Comparison of ENCODE assay signal across 14 cellular contexts in the genomic region with DNA sequence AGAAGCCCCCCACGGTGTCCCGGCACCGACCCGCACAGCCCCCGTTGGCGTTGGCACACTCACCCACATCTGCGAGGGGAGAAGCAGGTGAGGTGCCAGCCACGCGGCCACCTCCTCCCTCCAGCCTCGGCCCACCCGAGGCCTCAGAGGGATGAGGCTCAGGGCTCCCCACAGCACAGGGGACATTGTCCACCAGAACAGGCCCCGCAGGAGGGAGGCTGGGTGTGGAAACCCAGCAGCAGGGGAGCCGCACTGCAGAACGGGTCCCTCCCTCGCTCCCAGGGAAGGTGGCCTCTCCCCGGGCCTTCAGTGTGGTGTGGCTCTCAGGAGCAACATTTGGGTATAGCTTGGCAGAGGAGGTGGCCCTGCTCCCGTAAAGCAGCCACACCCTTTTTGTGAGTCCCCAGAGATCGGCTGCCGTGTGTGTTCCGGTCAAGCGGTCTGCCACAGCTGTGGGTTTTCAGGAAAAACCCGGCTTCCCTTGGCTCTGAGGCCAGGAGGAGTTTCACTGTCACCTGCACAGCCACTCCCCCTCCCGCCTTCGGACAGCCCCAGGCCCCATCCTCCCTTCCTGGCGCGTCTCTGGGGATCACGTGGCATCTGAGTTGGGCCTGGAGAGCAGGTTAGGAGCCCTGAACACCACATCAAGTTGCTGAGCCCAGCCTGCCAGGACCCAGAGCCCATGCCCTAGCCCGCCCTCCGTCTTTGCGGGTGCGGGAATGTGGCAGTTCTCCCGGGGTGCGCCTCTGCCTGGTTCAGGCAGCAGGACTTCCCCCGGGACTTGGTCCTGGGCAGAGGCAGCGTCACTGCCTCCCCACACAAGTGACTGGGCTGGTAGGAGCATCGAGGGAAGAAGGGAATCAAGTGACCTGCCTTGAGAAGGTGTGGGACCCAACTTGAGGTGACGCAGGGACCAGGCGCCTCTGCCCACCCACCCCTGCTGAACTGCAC.
DNase-seq lines count a peak whose midpoint lies in the region; ATAC-seq, FAIRE-seq and TF ChIP-seq lines count a peak whose summit lies in the region.
"Had no signal": no experiment of that assay in that cellular context is flagged by ENCODE, and none has a peak within 500 bp of the region (broad histone marks: within the 10 kb centered on the region; RNA-seq: fewer than 3 reads in every experiment).

No MANE protein-coding gene starts in this region.

- H3K27ac ChIP-seq in HepG2 (ENCODE audit: extremely low read length, insufficient read depth, low read length) (no peak overlapping the region), right lobe of liver (no peak overlapping the region)
- H3K27ac ChIP-seq: esophagus muscularis mucosa, pancreas had no signal

- no peak overlapping the region for H2AFZ ChIP-seq in HepG2 (ENCODE audit: low read length)

- peak overlapping the region; percentile 68 for H3K27ac Mint-ChIP-seq in WTC11
- H3K27ac Mint-ChIP-seq: activated B cell treated with CpG ODN at 0.5 μM for 24 hours; activated naive CD4-positive, alpha-beta T cell treated with anti-CD3 and anti-CD28 coated beads, Interleukin-2, amount 50 U/mL, for 24 hours had no signal

- CTCF ChIA-PET in HepG2 (lab: Yijun Ruan, JAX; ENCODE audit: low intra/inter-chr PET ratio, low total read pairs) (no interaction called here), WTC11 (lab: Charles Lee) (interaction anchor here (2.1 to 2.2 kb wide), 2 partner anchors 18 to 29 kb away, joined by 5 read pairs; no protein-coding TSS in a partner anchor)

- H3K27me3 ChIP-seq in HepG2 (ENCODE audit: control insufficient read depth in 1 of 2, insufficient read depth in 2 of 2, low read length in 2 of 2) (peaks cover 13 to 61% of the 10 kb centered on the region in 2 experiments; a peak in 4 of 5 replicates), right lobe of liver (no peaks in the 10 kb centered on the region)
- H3K27me3 ChIP-seq: pancreas had no signal

- in situ Hi-C loops in HepG2 (cut with HindIII; ENCODE audit: extremely low pct_ligation_motif_present, low pct_unique_long_range_greater_than_20kb): no loop called here

- WGBS in HepG2 (ENCODE audit: low lambda C conversion rate): 40% methylated on average over 3 of the region's 38 CpGs
- WGBS in right lobe of liver (ENCODE audit: insufficient coverage, low coverage, low lambda C conversion rate, missing lambda C conversion rate): 9% methylated on average over 4 of the region's 38 CpGs

- no peak overlapping the region for H3K9ac ChIP-seq in HepG2 (ENCODE audit: insufficient read depth, low read depth, low read length)

- no peaks in the 10 kb centered on the region for H3K79me2 ChIP-seq in HepG2 (ENCODE audit: insufficient read depth, low read length)

- no peaks in the 10 kb centered on the region for H3K9me3 ChIP-seq in HepG2 (ENCODE audit: low read length)
- H3K9me3 ChIP-seq in right lobe of liver: no peaks in the 10 kb centered on the region
- H3K9me3 ChIP-seq: esophagus muscularis mucosa, pancreas had no signal

- H3K4me3 Mint-ChIP-seq in WTC11: no peak overlapping the region
- H3K4me3 Mint-ChIP-seq: activated B cell treated with CpG ODN at 0.5 μM for 24 hours; activated naive CD4-positive, alpha-beta T cell treated with anti-CD3 and anti-CD28 coated beads, Interleukin-2, amount 50 U/mL, for 24 hours had no signal

- no TSS peak for BruUV-seq in HepG2 (replicated peaks; lab: Mats Ljungman, UMichigan)

- H4K20me1 ChIP-seq in HepG2 (ENCODE audit: insufficient read depth, low read length): 0 out of 2 replicates have a peak, but pooled peaks cover 5% of the 10 kb centered on the region

- no peak for FAIRE-seq in HepG2 (lab: Jason Lieb, UNC)
- FAIRE-seq: pancreas had no signal

- DNase-seq in HepG2 (ENCODE audit: low spot score) (no peak), right lobe of liver (no peak), WTC11 (ENCODE audit: low spot score) (peak; percentile 39), kidney glomerular epithelial cell (lab: John Stamatoyannopoulos, UW) (peak; percentile 1), RKO (ENCODE audit: low spot score) (no peak), mesenteric fat pad (ENCODE audit: low spot score) (no peak), NCI-H2081 treated with DMSO at 0.1 percent for 48 hours (lab: John Stamatoyannopoulos, UW) (no peak)
- DNase-seq in stimulated activated CD4-positive, alpha-beta T cell treated with anti-CD3 and anti-CD28 coated beads, Interleukin-2, amount 100 ng/mL, for 48 hours: no peak
- DNase-seq: activated B cell treated with CpG ODN at 0.5 μM for 24 hours, KG1, midbrain had no signal

- H3K4me2 ChIP-seq in HepG2 (ENCODE audit: low read depth, low read length): no peak overlapping the region

- TF ChIP-seq EP300 in HepG2 (IDR thresholded peaks at IDR 0.05; ENCODE audit: low read depth in 2 of 2, low read length in 2 of 2) (no peak), HepG2 (CRISPR knock-in tag; IDR thresholded peaks at IDR 0.05; ENCODE audit: borderline replicate concordance) (no peak)

- no peaks in the 10 kb centered on the region for H3K27me3 Mint-ChIP-seq in WTC11 (ENCODE audit: low read depth)
- H3K27me3 Mint-ChIP-seq: activated naive CD4-positive, alpha-beta T cell treated with anti-CD3 and anti-CD28 coated beads, Interleukin-2, amount 50 U/mL, for 24 hours had no signal

- intact Hi-C loops in HepG2 (cut with micrococcal nuclease; ENCODE audit: unreplicated experiment): no loop called here
- intact Hi-C loops in right lobe of liver (cut with DNase I): no loop called here

- TF ChIP-seq POLR2A in HepG2 (IDR thresholded peaks at IDR 0.05; ENCODE audit: insufficient read depth in 1 of 2, low read depth in 2 of 2, low read length in 2 of 2) (no peak), right lobe of liver (IDR thresholded peaks at IDR 0.05) (no peak)

- POLR2A ChIA-PET in HepG2 (lab: Yijun Ruan, JAX): no interaction called here
- POLR2A ChIA-PET in WTC11 (lab: Charles Lee): no interaction called here

- H3K36me3 ChIP-seq in HepG2 (replicated peaks in 1 of 2; ENCODE audit: control insufficient read depth in 1 of 2, insufficient read depth in 2 of 2, low read length in 2 of 2) (no peaks in the 10 kb centered on the region), right lobe of liver (no peaks in the 10 kb centered on the region)
- H3K36me3 ChIP-seq: esophagus muscularis mucosa, pancreas had no signal

- H3K36me3 Mint-ChIP-seq in WTC11: no peaks in the 10 kb centered on the region
- H3K36me3 Mint-ChIP-seq: activated naive CD4-positive, alpha-beta T cell treated with anti-CD3 and anti-CD28 coated beads, Interleukin-2, amount 50 U/mL, for 24 hours had no signal

- no peaks in the 10 kb centered on the region for H3K9me3 Mint-ChIP-seq in WTC11
- H3K9me3 Mint-ChIP-seq: activated B cell treated with CpG ODN at 0.5 μM for 24 hours; activated naive CD4-positive, alpha-beta T cell treated with anti-CD3 and anti-CD28 coated beads, Interleukin-2, amount 50 U/mL, for 24 hours had no signal

- no peak for TF ChIP-seq RAD21 in HepG2 (CRISPR knock-in tag; IDR thresholded peaks at IDR 0.05)

- no peaks in the 10 kb centered on the region for H3K4me1 Mint-ChIP-seq in WTC11
- H3K4me1 Mint-ChIP-seq: activated B cell treated with CpG ODN at 0.5 μM for 24 hours; activated naive CD4-positive, alpha-beta T cell treated with anti-CD3 and anti-CD28 coated beads, Interleukin-2, amount 50 U/mL, for 24 hours had no signal

- no peaks in the 10 kb centered on the region for H3K4me1 ChIP-seq in HepG2 (ENCODE audit: insufficient read depth, low read length)
- H3K4me1 ChIP-seq in right lobe of liver: no peaks in the 10 kb centered on the region
- H3K4me1 ChIP-seq: pancreas had no signal

- ATAC-seq in HepG2 (no peak), right lobe of liver (no peak), WTC11 (peak; percentile 34)

- TF ChIP-seq CTCF in HepG2 (CRISPR knock-in tag; IDR thresholded peaks at IDR 0.05): no peak
- TF ChIP-seq CTCF in right lobe of liver (IDR thresholded peaks at IDR 0.05): no peak
- no peak for TF ChIP-seq CTCF in WTC11 (IDR thresholded peaks at IDR 0.05)

- H3K4me3 ChIP-seq in HepG2 (replicated peaks in 1 of 3; ENCODE audit: insufficient read depth in 1 of 3, low read depth in 2 of 3, low read length in 3 of 3) (no peak overlapping the region), right lobe of liver (no peak overlapping the region)
- H3K4me3 ChIP-seq: esophagus muscularis mucosa, pancreas had no signal

TF ChIP-seq in HepG2, 621 proteins besides CTCF, POLR2A, EP300 and RAD21 (continues in another document):
- TF ChIP-seq, protein P1, sequence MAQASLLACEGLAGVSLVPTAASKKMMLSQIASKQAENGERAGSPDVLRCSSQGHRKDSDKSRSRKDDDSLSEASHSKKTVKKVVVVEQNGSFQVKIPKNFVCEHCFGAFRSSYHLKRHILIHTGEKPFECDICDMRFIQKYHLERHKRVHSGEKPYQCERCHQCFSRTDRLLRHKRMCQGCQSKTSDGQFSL (CRISPR knock-in tag; IDR thresholded peaks at IDR 0.05): no peak
- TF ChIP-seq AGO2 (optimal IDR thresholded peaks at IDR 0.05; ENCODE audit: low read depth, low read length) (peak; percentile 56), ARNT2 (CRISPR knock-in tag; IDR thresholded peaks at IDR 0.05; ENCODE audit: low read depth) (no peak), RBM22 (optimal IDR thresholded peaks at IDR 0.05; ENCODE audit: low read length) (peak; percentile 46), HNRNPL (IDR thresholded peaks at IDR 0.05; ENCODE audit: low read depth, low read length) (0 out of 2 replicates have a peak, but pooled peaks have one; percentile 28)

TF ChIP-seq in WTC11, 78 proteins besides CTCF, POLR2A, EP300 and RAD21 (continues in another document):
- no peak for TF ChIP-seq KAT7 (CRISPR knock-in tag; IDR thresholded peaks at IDR 0.05; ENCODE audit: borderline replicate concordance)
- TF ChIP-seq RELA (CRISPR knock-in tag; IDR thresholded peaks at IDR 0.05; ENCODE audit: borderline replicate concordance): no peak
- TF ChIP-seq SP1 (CRISPR knock-in tag; conservative IDR thresholded peaks at IDR 0.05): no peak
- TF ChIP-seq, protein P2, sequence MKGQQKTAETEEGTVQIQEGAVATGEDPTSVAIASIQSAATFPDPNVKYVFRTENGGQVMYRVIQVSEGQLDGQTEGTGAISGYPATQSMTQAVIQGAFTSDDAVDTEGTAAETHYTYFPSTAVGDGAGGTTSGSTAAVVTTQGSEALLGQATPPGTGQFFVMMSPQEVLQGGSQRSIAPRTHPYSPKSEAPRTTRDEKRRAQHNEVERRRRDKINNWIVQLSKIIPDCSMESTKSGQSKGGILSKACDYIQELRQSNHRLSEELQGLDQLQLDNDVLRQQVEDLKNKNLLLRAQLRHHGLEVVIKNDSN (CRISPR knock-in tag; IDR thresholded peaks at IDR 0.05): peak; percentile 70; the same call in 1 of the 2 replicates
- TF ChIP-seq, protein P3, sequence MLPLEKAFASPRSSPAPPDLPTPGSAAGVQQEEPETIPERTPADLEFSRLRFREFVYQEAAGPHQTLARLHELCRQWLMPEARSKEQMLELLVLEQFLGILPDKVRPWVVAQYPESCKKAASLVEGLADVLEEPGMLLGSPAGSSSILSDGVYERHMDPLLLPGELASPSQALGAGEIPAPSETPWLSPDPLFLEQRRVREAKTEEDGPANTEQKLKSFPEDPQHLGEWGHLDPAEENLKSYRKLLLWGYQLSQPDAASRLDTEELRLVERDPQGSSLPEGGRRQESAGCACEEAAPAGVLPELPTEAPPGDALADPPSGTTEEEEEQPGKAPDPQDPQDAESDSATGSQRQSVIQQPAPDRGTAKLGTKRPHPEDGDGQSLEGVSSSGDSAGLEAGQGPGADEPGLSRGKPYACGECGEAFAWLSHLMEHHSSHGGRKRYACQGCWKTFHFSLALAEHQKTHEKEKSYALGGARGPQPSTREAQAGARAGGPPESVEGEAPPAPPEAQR (CRISPR knock-in tag; IDR thresholded peaks at IDR 0.05): no peak

Comparison
In these comparisons a context has a peak if more than half of its experiments do, and no peak if none do; other contexts are left out.
1. DNase-seq: peak in WTC11 (single experiment) and kidney glomerular epithelial cell (single experiment); none in HepG2 (single experiment), right lobe of liver (0 of 3), RKO (single experiment), stimulated activated CD4-positive, alpha-beta T cell treated with anti-CD3 and anti-CD28 coated beads, Interleukin-2, amount 100 ng/mL, for 48 hours (0 of 2), mesenteric fat pad (single experiment) and NCI-H2081 treated with DMSO at 0.1 percent for 48 hours (single experiment).